ENCODE assay signal across 8 cellular contexts in the genomic region with DNA sequence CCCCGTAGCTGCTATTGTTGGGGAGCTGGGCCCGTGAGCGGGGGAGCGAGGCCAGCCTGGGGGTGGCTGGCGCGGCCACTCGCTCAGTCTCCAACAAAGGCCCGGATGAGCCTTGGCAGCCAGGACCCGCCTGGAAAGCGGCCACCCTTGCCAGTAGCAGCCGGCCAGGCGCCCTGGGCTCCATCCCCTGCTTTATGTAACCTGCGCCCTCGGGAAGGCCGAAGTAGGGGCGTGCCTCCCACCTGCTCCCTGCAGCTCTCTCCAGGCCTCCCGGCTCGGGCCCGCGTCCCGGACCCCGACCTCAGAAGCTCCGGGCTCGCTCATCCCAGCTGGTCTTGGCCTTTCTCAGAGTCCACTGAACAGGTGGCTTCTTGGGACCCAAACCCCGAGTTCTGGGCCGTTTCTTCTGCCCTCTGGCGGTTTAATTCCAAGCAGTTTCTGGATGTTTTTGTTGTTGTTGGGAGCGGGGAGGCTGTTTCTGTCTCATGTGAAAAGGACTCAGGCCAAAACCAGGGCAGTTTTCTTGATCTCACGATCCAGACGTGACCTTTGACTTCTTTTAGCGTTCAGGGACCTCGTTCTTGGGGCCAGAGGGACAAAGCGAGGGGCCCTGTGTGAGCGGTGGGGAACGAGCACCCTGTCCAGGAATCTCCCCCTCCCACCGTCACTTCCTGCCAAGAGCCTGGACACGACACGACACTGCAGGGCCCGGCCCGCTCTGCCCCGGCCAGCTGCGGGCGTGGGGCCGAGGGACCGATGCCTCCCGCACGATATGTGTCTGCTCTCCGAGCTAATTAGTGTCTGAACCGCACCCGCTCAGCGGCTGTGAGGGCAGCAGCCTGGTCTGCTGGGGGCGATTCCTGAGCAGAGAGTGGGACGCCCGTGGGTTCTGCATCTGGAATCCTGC. TPM values are rescaled to one million over a fixed set of nuclear protein-coding genes. Genes with fewer than 3 reads are reported as not detected.
DNase-seq lines count a peak whose midpoint lies in the region; ATAC-seq and TF ChIP-seq lines count a peak whose summit lies in the region.

No MANE protein-coding gene starts in this region.

- H3K4me3 ChIP-seq in IMR-90 (ENCODE audit: insufficient read depth, low read depth, low read length), result peak overlapping the region; percentile 94
- H3K4me3 ChIP-seq in skeletal muscle cell (ENCODE audit: low read depth, low read length), result peak overlapping the region; percentile 96

- H3K9me3 ChIP-seq in IMR-90 (ENCODE audit: control insufficient read depth, insufficient read depth, low read length), result no peaks in the 10 kb centered on the region

- peaks cover 5 to 48% of the 10 kb centered on the region in 2 experiments for H3K79me1 ChIP-seq in IMR-90 (ENCODE audit: low read depth in 1 of 2, low read length in 2 of 2)

- peak overlapping the region; percentile 72; the same call in 1 of the 2 replicates for H4K5ac ChIP-seq in IMR-90 (ENCODE audit: low read depth, low read length)

- no peak overlapping the region; the same call in 1 of the 2 replicates for H2BK120ac ChIP-seq in IMR-90 (ENCODE audit: low read depth, low read length)

- H2AFZ ChIP-seq in IMR-90 (replicated peaks; ENCODE audit: low read length, poor library complexity), result peak overlapping the region; percentile 89

- peaks cover 4% of the 10 kb centered on the region; the same call in 1 of the 2 replicates for H3K9me1 ChIP-seq in IMR-90 (ENCODE audit: insufficient read depth, low read length)

- H3K56ac ChIP-seq in IMR-90 (ENCODE audit: extremely low read depth, insufficient read depth, low read length), result peak overlapping the region; percentile 61

- no peak; the same call in 1 of the 2 replicates for TF ChIP-seq POLR2A in IMR-90 (IDR thresholded peaks at IDR 0.05; ENCODE audit: low read depth, low read length)

- H2AK5ac ChIP-seq in IMR-90 (ENCODE audit: low read depth, low read length), result peak overlapping the region; percentile 93

- DNase-seq in ELF-1 (ENCODE audit: low read depth, low spot score) (peak; percentile 80), IMR-90 (peak; percentile 64), T follicular helper cell (ENCODE audit: low read depth) (peak; percentile 40), cerebellum (ENCODE audit: low spot score) (peak; percentile 91), inferior parietal cortex (ENCODE audit: extremely low spot score) (peak; percentile 75), skeletal muscle cell (ENCODE audit: low read depth) (no peak)

- POLR2A ChIA-PET in IMR-90 (lab: Charles Lee; ENCODE audit: unreplicated experiment), result no interaction called here

- peak overlapping the region; percentile 100 for H2AK9ac ChIP-seq in IMR-90 (replicated peaks; ENCODE audit: low read depth, low read length, poor library complexity)

- H3K14ac ChIP-seq in IMR-90 (replicated peaks; ENCODE audit: low read depth, low read length), result peak overlapping the region; percentile 83

- 7% methylated on average over 13 of the region's 54 CpGs; no CpG with 5 or more reads in 1 of the 2 experiments for WGBS in IMR-90 (ENCODE audit: extremely low coverage in 2 of 2, insufficient read length in 1 of 2), 2 experiments

- H3K9ac ChIP-seq in IMR-90 (ENCODE audit: low read depth, low read length), result peak overlapping the region; percentile 92

- H3K23ac ChIP-seq in IMR-90 (ENCODE audit: low read depth, low read length), result peak overlapping the region; percentile 93

- H4K20me1 ChIP-seq in IMR-90 (ENCODE audit: insufficient read depth, low read length), result peaks cover 44% of the 10 kb centered on the region

- dilution Hi-C loops in IMR-90 (cut with HindIII; ENCODE audit: low sequenced_read_pairs, unreplicated experiment), result no loop called here

- peak overlapping the region; percentile 40; the same call in 1 of the 2 replicates for H4K91ac ChIP-seq in IMR-90 (ENCODE audit: insufficient read depth, low read depth, low read length)

- TF ChIP-seq CTCF in IMR-90 (conservative IDR thresholded peaks at IDR 0.05; ENCODE audit: low read depth, low read length), result peak; percentile 60

- intact Hi-C loops in IMR-90 (cut with micrococcal nuclease), result loop anchor here (2.0 kb wide), 1 partner anchor 22 kb away; no protein-coding TSS in a partner anchor

- peak overlapping the region; percentile 98 for H3K4me2 ChIP-seq in IMR-90 (ENCODE audit: low read depth, low read length)

- BruUV-seq in IMR-90 (replicated peaks; lab: Mats Ljungman, UMichigan), result no TSS peak

- in situ Hi-C loops in IMR-90 (cut with MboI; ENCODE audit: low sequenced_read_pairs), result no loop called here

- H2BK15ac ChIP-seq in IMR-90 (ENCODE audit: low read depth, low read length), result no peak overlapping the region

- H3K36me3 ChIP-seq in IMR-90 (ENCODE audit: control insufficient read depth, insufficient read depth, low read length), result peaks cover 21% of the 10 kb centered on the region

- peak overlapping the region; percentile 86 for H2BK5ac ChIP-seq in IMR-90 (ENCODE audit: low read depth, low read length, poor library complexity, severe bottlenecking)

- peak overlapping the region; percentile 90 for H3K4ac ChIP-seq in IMR-90 (ENCODE audit: low read depth, low read length)

- H3K4me1 ChIP-seq in IMR-90 (ENCODE audit: control insufficient read depth, insufficient read depth, low read length), result peaks cover 8% of the 10 kb centered on the region

- peak overlapping the region in 1 of 2 experiments; percentile 79; a peak in 2 of 4 replicates for H4K8ac ChIP-seq in IMR-90 (ENCODE audit: low read depth in 2 of 2, low read length in 2 of 2)

- no peak overlapping the region for H2BK20ac ChIP-seq in IMR-90 (ENCODE audit: low read depth, low read length)

- H3K18ac ChIP-seq in IMR-90 (ENCODE audit: low read depth, low read length), result peak overlapping the region; percentile 76; the same call in 1 of the 2 replicates

- TF ChIP-seq RAD21 in IMR-90 (IDR thresholded peaks at IDR 0.05; ENCODE audit: low read length), result peak; percentile 42

- H3K27me3 ChIP-seq in IMR-90 (ENCODE audit: control insufficient read depth, insufficient read depth, low read length), result no peaks in the 10 kb centered on the region

- peak overlapping the region; percentile 90 for H3K27ac ChIP-seq in IMR-90 (ENCODE audit: insufficient read depth, low read length)

- CTCF ChIA-PET in IMR-90 (lab: Yijun Ruan, JAX), result interaction anchor here (0.6 to 2.0 kb wide), 3 partner anchors 8 to 22 kb away, joined by 3 to 11 read pairs (median 4); no protein-coding TSS in a partner anchor

- ATAC-seq in IMR-90 (ENCODE audit: low read depth), result peak; percentile 10
- ATAC-seq in GM21825 (IDR thresholded peaks at IDR 0.05; ENCODE audit: unreplicated experiment), result no peak
- no peak for ATAC-seq in GM21529 (IDR thresholded peaks at IDR 0.05; ENCODE audit: unreplicated experiment)

TF ChIP-seq in IMR-90, 13 proteins besides CTCF, POLR2A, EP300 and RAD21 (continues in another document):
- TF ChIP-seq RFX5 (IDR thresholded peaks at IDR 0.05; ENCODE audit: low read depth, low read length) (no peak), MAFK (IDR thresholded peaks at IDR 0.05; ENCODE audit: low read depth, low read length) (no peak), MXI1 (IDR thresholded peaks at IDR 0.05; ENCODE audit: borderline replicate concordance, low read depth, low read length) (0 out of 2 replicates have a peak, but pooled peaks have one; percentile 39), CEBPB (IDR thresholded peaks at IDR 0.05; ENCODE audit: low read depth, low read length) (no peak), RCOR1 (IDR thresholded peaks at IDR 0.05; ENCODE audit: insufficient replicate concordance, low read length) (no peak), FOS (IDR thresholded peaks at IDR 0.05; ENCODE audit: low read depth, low read length) (no peak), BHLHE40 (IDR thresholded peaks at IDR 0.05; ENCODE audit: low read depth, low read length) (no peak), SMC3 (IDR thresholded peaks at IDR 0.05; ENCODE audit: low read depth, low read length) (peak; percentile 14; the same call in 1 of the 2 replicates), MAZ (IDR thresholded peaks at IDR 0.05; ENCODE audit: borderline replicate concordance, low read depth, low read length) (peak; percentile 31; the same call in 1 of the 2 replicates), ELK1 (IDR thresholded peaks at IDR 0.05; ENCODE audit: borderline replicate concordance, low read depth, low read length) (no peak)

RNA-seq across cellular contexts. Expression of gene CDC34, which starts 1.3 kb away (rescaled TPM):
- 35.7 and 39.2 TPM in 2 replicates for total RNA-seq in IMR-90 (2012; rRNA removed)
- 68.9 and 80.8 TPM in 2 replicates for polyA plus RNA-seq in IMR-90 (2012; rRNA removed)
- 94.6 and 103 TPM in 2 replicates for polyA plus RNA-seq in IMR-90 (2012; cell fraction: cytosol; rRNA removed)
- 46.7 and 97.7 TPM in 2 replicates for polyA plus RNA-seq in IMR-90 (2012; cell fraction: nucleus; rRNA removed; ENCODE audit: low replicate concordance)
- total RNA-seq in cerebellum, result 35.7 TPM

RNA-seq across cellular contexts. Expression of gene GZMM, which starts 11.0 kb away (rescaled TPM):
- total RNA-seq in IMR-90 (2012; rRNA removed), result not detected in 2 replicates
- 0.11 and 0.24 TPM in 2 replicates for polyA plus RNA-seq in IMR-90 (2012; rRNA removed)
- polyA plus RNA-seq in IMR-90 (2012; cell fraction: cytosol; rRNA removed), result 0.23 and 0.81 TPM in 2 replicates
- polyA plus RNA-seq in IMR-90 (2012; cell fraction: nucleus; rRNA removed; ENCODE audit: low replicate concordance), result 0.11 and 0.50 TPM in 2 replicates
- total RNA-seq in cerebellum, result not detected

RNA-seq across cellular contexts. Expression of gene TPGS1, which starts 25.5 kb away (rescaled TPM):
- 2.7 and 4.2 TPM in 2 replicates for total RNA-seq in IMR-90 (2012; rRNA removed)
- 6.3 and 13.9 TPM in 2 replicates for polyA plus RNA-seq in IMR-90 (2012; rRNA removed)
- 13.7 and 31.3 TPM in 2 replicates for polyA plus RNA-seq in IMR-90 (2012; cell fraction: cytosol; rRNA removed)
- polyA plus RNA-seq in IMR-90 (2012; cell fraction: nucleus; rRNA removed; ENCODE audit: low replicate concordance), result 5.7 and 24.7 TPM in 2 replicates
- total RNA-seq in cerebellum, result 12.8 TPM

RNA-seq across cellular contexts. Expression of gene MADCAM1, which starts 36.5 kb away (rescaled TPM):
- not detected in 2 replicates for total RNA-seq in IMR-90 (2012; rRNA removed)
- polyA plus RNA-seq in IMR-90 (2012; rRNA removed), result 0.24 and 0.26 TPM in 2 replicates
- polyA plus RNA-seq in IMR-90 (2012; cell fraction: cytosol; rRNA removed), result 0.35 TPM in 1 of 2 replicates, not detected in the other
- 1.1 and 2.5 TPM in 2 replicates for polyA plus RNA-seq in IMR-90 (2012; cell fraction: nucleus; rRNA removed; ENCODE audit: low replicate concordance)
- 2.7 TPM for total RNA-seq in cerebellum

RNA-seq across cellular contexts. Expression of gene BSG, which starts 39.6 kb away (rescaled TPM):
- total RNA-seq in IMR-90 (2012; rRNA removed), result 129 and 130 TPM in 2 replicates
- polyA plus RNA-seq in IMR-90 (2012; rRNA removed), result 698 and 994 TPM in 2 replicates
- 596 and 943 TPM in 2 replicates for polyA plus RNA-seq in IMR-90 (2012; cell fraction: cytosol; rRNA removed)
- 294 and 438 TPM in 2 replicates for polyA plus RNA-seq in IMR-90 (2012; cell fraction: nucleus; rRNA removed; ENCODE audit: low replicate concordance)
- total RNA-seq in cerebellum, result 94.5 TPM
